In the genomic region with DNA sequence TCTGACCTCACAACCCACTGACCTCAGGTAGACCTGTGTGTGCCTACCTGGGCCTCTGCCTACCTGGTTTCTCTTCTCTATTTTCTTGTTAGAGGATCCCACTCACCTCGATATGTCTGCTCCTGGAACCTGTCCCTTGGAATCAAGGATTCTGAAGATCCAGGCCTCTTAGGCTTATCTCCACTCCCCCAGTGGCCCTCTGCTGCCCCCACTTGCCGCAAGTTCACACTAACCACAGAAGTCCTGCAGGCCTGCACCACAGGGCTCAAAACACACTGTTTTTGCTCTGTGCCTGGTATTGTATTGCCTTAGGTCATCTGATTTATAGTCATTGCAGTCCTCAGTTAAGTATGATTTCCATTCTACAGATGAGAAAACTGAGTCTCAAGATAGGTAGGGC, we compare ENCODE assay signal across 13 cellular contexts. TPM values are rescaled to one million over a fixed set of nuclear protein-coding genes. Genes with fewer than 3 reads are reported as not detected.
DNase-seq lines count a peak whose midpoint lies in the region; ATAC-seq and TF ChIP-seq lines count a peak whose summit lies in the region.
"Had no signal": no experiment of that assay in that cellular context is flagged by ENCODE, and none has a peak within 500 bp of the region (broad histone marks: within the 10 kb centered on the region; RNA-seq: fewer than 3 reads in every experiment).

No MANE protein-coding gene starts in this region.

- H3K4me3 Mint-ChIP-seq in H9, result no peak overlapping the region
- H3K4me3 Mint-ChIP-seq: activated naive CD8-positive, alpha-beta T cell treated with anti-CD3 and anti-CD28 coated beads for 36 hours; CD4-positive, alpha-beta T cell; nephron had no signal

- H4K20me1 ChIP-seq in H9 (ENCODE audit: control insufficient read depth, insufficient read depth, insufficient read length), result no peaks in the 10 kb centered on the region

- H3K9ac ChIP-seq in H9 (ENCODE audit: extremely low read depth, insufficient read length, low read length), result no peak overlapping the region
- H3K9ac ChIP-seq: GM23248 had no signal

- intact Hi-C loops in Panc1 (cut with micrococcal nuclease; ENCODE audit: unreplicated experiment), result no loop called here

- H3K9me3 ChIP-seq in H9 (ENCODE audit: control insufficient read depth, low read depth, low read length), result no peaks in the 10 kb centered on the region
- H3K9me3 ChIP-seq in Panc1 (ENCODE audit: control insufficient read depth, insufficient read depth, low read depth, low read length), result no peaks in the 10 kb centered on the region
- H3K9me3 ChIP-seq: stomach had no signal

- no peaks in the 10 kb centered on the region for H3K36me3 Mint-ChIP-seq in H9 (ENCODE audit: insufficient read depth in 1 of 3, low read depth in 3 of 3)
- H3K36me3 Mint-ChIP-seq: activated naive CD8-positive, alpha-beta T cell treated with anti-CD3 and anti-CD28 coated beads for 36 hours had no signal

- CTCF ChIA-PET in Panc1 (lab: Charles Lee), result no interaction called here

- H3K9me3 Mint-ChIP-seq in H9, result no peaks in the 10 kb centered on the region
- H3K9me3 Mint-ChIP-seq: activated naive CD8-positive, alpha-beta T cell treated with anti-CD3 and anti-CD28 coated beads for 36 hours; CD4-positive, alpha-beta T cell; nephron had no signal

- H2AK5ac ChIP-seq in H9 (ENCODE audit: insufficient read length, low read length), result no peak overlapping the region

- H3K4me2 ChIP-seq in H9 (ENCODE audit: insufficient read depth, insufficient read length, low read length), result no peak overlapping the region

- DNase-seq in H9 (peak; percentile 51), Panc1 (ENCODE audit: low read depth, low spot score) (no peak), islet precursor cell (peak; percentile 61), AG08395 (ENCODE audit: low spot score) (no peak), A172 (ENCODE audit: low spot score) (no peak)
- no peak for DNase-seq in stimulated activated CD4-positive, alpha-beta T cell treated with anti-CD3 and anti-CD28 coated beads, Interleukin-2, amount 100 ng/mL, for 24 hours
- DNase-seq: activated naive CD8-positive, alpha-beta T cell treated with anti-CD3 and anti-CD28 coated beads for 36 hours; CD4-positive, alpha-beta T cell; GM23248; SHP77 treated with DMSO at 0.1 percent for 48 hours; stomach had no signal

- H3K79me2 ChIP-seq in H9 (ENCODE audit: insufficient read depth, low read length), result no peaks in the 10 kb centered on the region

- H3K56ac ChIP-seq in H9 (ENCODE audit: insufficient read length, low read depth, low read length), result no peak overlapping the region

- no peak overlapping the region for H4K91ac ChIP-seq in H9 (ENCODE audit: insufficient read length, low read depth, low read length)

- no peak overlapping the region for H2BK20ac ChIP-seq in H9 (ENCODE audit: low read depth, low read length, poor library complexity, severe bottlenecking)

- H2BK5ac ChIP-seq in H9 (ENCODE audit: insufficient read length, low read length), result no peak overlapping the region

- H3K4me1 Mint-ChIP-seq in H9, result peaks cover 11% of the 10 kb centered on the region in 2 experiments
- H3K4me1 Mint-ChIP-seq: activated naive CD8-positive, alpha-beta T cell treated with anti-CD3 and anti-CD28 coated beads for 36 hours; nephron had no signal

- no peaks in the 10 kb centered on the region for H3K36me3 ChIP-seq in Panc1 (ENCODE audit: control insufficient read depth, insufficient read depth, low read length)
- H3K36me3 ChIP-seq: stomach had no signal

- in situ Hi-C loops in Panc1 (cut with HindIII; ENCODE audit: low pct_unique_long_range_greater_than_20kb, low sequenced_read_pairs), result no loop called here

- no peak overlapping the region for H3K18ac ChIP-seq in H9 (ENCODE audit: insufficient read length, low read depth, low read length)

- no peaks in the 10 kb centered on the region for H3K79me1 ChIP-seq in H9 (ENCODE audit: insufficient read depth, low read depth, low read length, poor library complexity, severe bottlenecking)

- no peak overlapping the region; a peak in 1 of 7 replicates for H3K27ac Mint-ChIP-seq in H9
- H3K27ac Mint-ChIP-seq: activated naive CD8-positive, alpha-beta T cell treated with anti-CD3 and anti-CD28 coated beads for 36 hours; CD4-positive, alpha-beta T cell; nephron had no signal

- no peak for ATAC-seq in Panc1

- H3K4me1 ChIP-seq in H9 (ENCODE audit: insufficient read depth, low read length), result no peaks in the 10 kb centered on the region; the same call in 1 of the 2 replicates
- no peaks in the 10 kb centered on the region for H3K4me1 ChIP-seq in Panc1 (ENCODE audit: control insufficient read depth, insufficient read depth, low read length)
- H3K4me1 ChIP-seq: stomach had no signal

- H2BK120ac ChIP-seq in H9 (ENCODE audit: low read depth, low read length, poor library complexity, severe bottlenecking), result no peak overlapping the region

- H2BK15ac ChIP-seq in H9 (ENCODE audit: low read depth, low read length), result no peak overlapping the region

- H3T11ph ChIP-seq in H9 (ENCODE audit: low read length), result no peak overlapping the region

- H3K14ac ChIP-seq in H9 (ENCODE audit: insufficient read depth, low read length), result no peak overlapping the region; the same call in 1 of the 2 replicates

- H3K27ac ChIP-seq in C4-2B, result no peak overlapping the region
- H3K27ac ChIP-seq in H9 (ENCODE audit: insufficient read length, low read depth, low read length), result no peak overlapping the region
- H3K27ac ChIP-seq in Panc1 (ENCODE audit: low read length), result no peak overlapping the region
- H3K27ac ChIP-seq: GM23248, stomach had no signal

- H3K27me3 Mint-ChIP-seq in H9 (ENCODE audit: low read depth), result peaks cover 4% of the 10 kb centered on the region

- H2BK12ac ChIP-seq in H9 (ENCODE audit: insufficient read length, low read depth, low read length), result no peak overlapping the region

- no peaks in the 10 kb centered on the region for H3K23me2 ChIP-seq in H9 (ENCODE audit: insufficient read length, low read depth, low read length, poor library complexity, severe bottlenecking)

- H3K27me3 ChIP-seq in H9 (ENCODE audit: insufficient read depth, low read length) (no peaks in the 10 kb centered on the region), Panc1 (ENCODE audit: control insufficient read depth, insufficient read depth, low read length) (no peaks in the 10 kb centered on the region; the same call in 1 of the 2 replicates)

- peak; percentile 18; the same call in 1 of the 2 replicates for TF ChIP-seq CTCF in C4-2B (conservative IDR thresholded peaks at IDR 0.05)
- peak; percentile 72 for TF ChIP-seq CTCF in H9 (conservative IDR thresholded peaks at IDR 0.05)
- peak; percentile 27; the same call in 1 of the 2 replicates for TF ChIP-seq CTCF in Panc1 (IDR thresholded peaks at IDR 0.05)

- H4K5ac ChIP-seq in H9 (ENCODE audit: insufficient read length, low read depth, low read length), result no peak overlapping the region

- BruUV-seq in Panc1 (replicated peaks; lab: Mats Ljungman, UMichigan), result no TSS peak

- no peak overlapping the region for H3K23ac ChIP-seq in H9 (ENCODE audit: insufficient read length, low read depth, low read length)

- POLR2A ChIA-PET in Panc1 (lab: Charles Lee), result no interaction called here

- no CpG with 5 or more reads among the region's 2 CpGs for WGBS in H9 (ENCODE audit: extremely low coverage, insufficient read length, low lambda C conversion rate)

- H2AFZ ChIP-seq in H9 (ENCODE audit: low read length), result no peak overlapping the region
- H2AFZ ChIP-seq: GM23248 had no signal

- H3K4me3 ChIP-seq in Panc1 (ENCODE audit: low read depth in 2 of 2, low read length in 2 of 2), result no peak overlapping the region
- H3K4me3 ChIP-seq: GM23248, stomach had no signal

- H3K4ac ChIP-seq in H9 (ENCODE audit: low read depth, low read length), result no peak overlapping the region

- H4K8ac ChIP-seq in H9 (replicated peaks; ENCODE audit: insufficient read length, low read depth, low read length), result no peak overlapping the region

RNA-seq across cellular contexts. Expression of a gene that starts 15.3 kb away (rescaled TPM):
- total RNA-seq in H9 (2021) (1.5 and 1.8 TPM in 2 replicates), Panc1 (2021; ENCODE audit: unreplicated experiment) (not detected)
- not detected for polyA plus RNA-seq in Panc1 (2012; ENCODE audit: insufficient read length)
- total RNA-seq in A172 (2014; rRNA removed; shearing (Covaris generic)), result 0.59 and 0.74 TPM in 2 replicates
- total RNA-seq: activated naive CD8-positive, alpha-beta T cell treated with anti-CD3 and anti-CD28 coated beads for 36 hours; CD4-positive, alpha-beta T cell had no signal

Comparison
In these comparisons a context has a peak if more than half of its experiments do, and no peak if none do; other contexts are left out.
1. CTCF ChIP-seq: peak in every context shown above with its lines; median percentile 72 in H9; 27 in Panc1; 18 in C4-2B.
2. DNase-seq: peak in H9 (single experiment) and islet precursor cell (single experiment); none in Panc1 (single experiment), stimulated activated CD4-positive, alpha-beta T cell treated with anti-CD3 and anti-CD28 coated beads, Interleukin-2, amount 100 ng/mL, for 24 hours (0 of 2), AG08395 (single experiment) and A172 (single experiment).